Comparison of ENCODE assay signal across 8 cellular contexts in genomic region chr1:36151133-36151844, GRCh38. TPM values are rescaled to one million over a fixed set of nuclear protein-coding genes. Genes with fewer than 3 reads are reported as not detected.
DNase-seq lines count a peak whose midpoint lies in the region; ATAC-seq and TF ChIP-seq lines count a peak whose summit lies in the region.

No MANE protein-coding gene starts in this region.

- peaks cover 19% of the 10 kb centered on the region for H3K79me2 ChIP-seq in neural progenitor cell (ENCODE audit: low read depth)

- peak overlapping the region; percentile 75 to 98 (median 90) for H3K27ac ChIP-seq in BLaER1 treated with 17β-estradiol and CSF1 and Interleukin-3, amounts not matched to agents 10 nM and 100 nM
- H3K27ac ChIP-seq in coronary artery (peak overlapping the region; percentile 92 to 98), neural progenitor cell (no peak overlapping the region)

- H3K36me3 Mint-ChIP-seq in neural progenitor cell, result peaks cover 9% of the 10 kb centered on the region

- H3K27ac Mint-ChIP-seq in neural progenitor cell, result peak overlapping the region; percentile 95

- H3K27me3 ChIP-seq in BLaER1 treated with 17β-estradiol and CSF1 and Interleukin-3, amounts not matched to agents 10 nM and 100 nM, result no peaks in the 10 kb centered on the region
- H3K27me3 ChIP-seq in neural progenitor cell, result peaks cover 15% of the 10 kb centered on the region

- H3K4me3 Mint-ChIP-seq in neural progenitor cell, result peak overlapping the region; percentile 94

- peaks cover 2% of the 10 kb centered on the region for H3K9me3 Mint-ChIP-seq in neural progenitor cell

- TF ChIP-seq CTCF in coronary artery (IDR thresholded peaks at IDR 0.05) (no peak), neural progenitor cell (IDR thresholded peaks at IDR 0.05) (no peak), omental fat pad (IDR thresholded peaks at IDR 0.05) (no peak)

- H3K4me3 ChIP-seq in BLaER1 treated with 17β-estradiol and CSF1 and Interleukin-3, amounts not matched to agents 10 nM and 100 nM, result peak overlapping the region; percentile 20 to 80 (median 47); a peak in 16 of 20 replicates
- H3K4me3 ChIP-seq in coronary artery (no peak overlapping the region), neural progenitor cell (no peak overlapping the region)

- H3K9me3 ChIP-seq in BLaER1 treated with 17β-estradiol and CSF1 and Interleukin-3, amounts not matched to agents 10 nM and 100 nM (replicated peaks in 1 of 11), result no peaks in the 10 kb centered on the region; a peak in 1 of 22 replicates
- no peaks in the 10 kb centered on the region for H3K9me3 ChIP-seq in neural progenitor cell (ENCODE audit: low read depth)

- peak; percentile 34 for DNase-seq in NAMALWA (ENCODE audit: low spot score)
- DNase-seq in coronary artery (ENCODE audit: low spot score), result no peak
- no peak for DNase-seq in neural progenitor cell (ENCODE audit: low spot score)
- DNase-seq in omental fat pad (ENCODE audit: low spot score), result no peak
- no peak for DNase-seq in NCI-H748 treated with DMSO at 0.1 percent for 48 hours (lab: John Stamatoyannopoulos, UW)
- DNase-seq in Kasumi-1 (lab: John Stamatoyannopoulos, UW), result no peak

- H3F3A ChIP-seq in neural progenitor cell (ENCODE audit: low read depth), result peaks cover 50% of the 10 kb centered on the region

- H3K9ac ChIP-seq in BLaER1 treated with 17β-estradiol and CSF1 and Interleukin-3, amounts not matched to agents 10 nM and 100 nM, result peak overlapping the region; percentile 76 to 95 (median 90)
- H3K9ac ChIP-seq in neural progenitor cell, result no peak overlapping the region

- H4K20me1 ChIP-seq in BLaER1 treated with 17β-estradiol and CSF1 and Interleukin-3, amounts not matched to agents 10 nM and 100 nM, result peaks cover 0 to 10% (median 0%) of the 10 kb centered on the region in 11 experiments; a peak in 2 of 22 replicates
- H4K20me1 ChIP-seq in neural progenitor cell (ENCODE audit: low read depth), result no peaks in the 10 kb centered on the region

- H3K27me3 Mint-ChIP-seq in neural progenitor cell (ENCODE audit: insufficient read depth, low read depth), result peaks cover 9% of the 10 kb centered on the region

- peaks cover 0 to 15% (median 11%) of the 10 kb centered on the region in 11 experiments; a peak in 18 of 22 replicates for H3K36me3 ChIP-seq in BLaER1 treated with 17β-estradiol and CSF1 and Interleukin-3, amounts not matched to agents 10 nM and 100 nM
- H3K36me3 ChIP-seq in neural progenitor cell, result no peaks in the 10 kb centered on the region

- H3K4me2 ChIP-seq in BLaER1 treated with 17β-estradiol and CSF1 and Interleukin-3, amounts not matched to agents 10 nM and 100 nM, result peak overlapping the region; percentile 89 to 99 (median 98)
- peak overlapping the region; percentile 48 for H3K4me2 ChIP-seq in neural progenitor cell

- peaks cover 66 to 75% (median 72%) of the 10 kb centered on the region in 10 experiments for H3K4me1 ChIP-seq in BLaER1 treated with 17β-estradiol and CSF1 and Interleukin-3, amounts not matched to agents 10 nM and 100 nM
- peaks cover 29% of the 10 kb centered on the region for H3K4me1 ChIP-seq in neural progenitor cell

- no peak overlapping the region for H2AFZ ChIP-seq in neural progenitor cell (replicated peaks)

- peaks cover 56% of the 10 kb centered on the region for H3K4me1 Mint-ChIP-seq in neural progenitor cell

- ATAC-seq in omental fat pad (ENCODE audit: low FRiP score), result no peak
- ATAC-seq in HG03342 (IDR thresholded peaks at IDR 0.05; ENCODE audit: unreplicated experiment), result no peak

RNA-seq across cellular contexts. Expression of gene TRAPPC3, which starts 2.0 kb away (rescaled TPM):
- total RNA-seq in neural progenitor cell (ENCODE audit: low replicate concordance) (44.9 and 69.4 TPM in 2 replicates), omental fat pad (100 to 1,000 TPM in 1 of 4 donors, 10 to 100 TPM in 3; 76.3 to 104 (median 83.2) TPM)

RNA-seq across cellular contexts. Expression of gene MAP7D1, which starts 4.7 kb away (rescaled TPM):
- total RNA-seq in neural progenitor cell (ENCODE audit: low replicate concordance), result 35.0 and 81.1 TPM in 2 replicates
- total RNA-seq in omental fat pad, result 100 to 1,000 TPM in 3 of 4 donors, 10 to 100 TPM in 1; 73.3 to 244 (median 115) TPM

RNA-seq across cellular contexts. Expression of gene COL8A2, which starts 26.3 kb away (rescaled TPM):
- 0.06 TPM in 1 of 2 replicates, not detected in the other for total RNA-seq in neural progenitor cell (ENCODE audit: low replicate concordance)
- 1 to 10 TPM; 2.7 to 6.4 (median 3.7) TPM for total RNA-seq in omental fat pad

Comparison
In these comparisons a context has a peak if more than half of its experiments do, and no peak if none do; other contexts are left out.
1. H3K4me3 ChIP-seq: peak in BLaER1 treated with 17β-estradiol and CSF1 and Interleukin-3, amounts not matched to agents 10 nM and 100 nM (10 of 10); none in coronary artery (single experiment) and neural progenitor cell (single experiment).